In the genomic region with DNA sequence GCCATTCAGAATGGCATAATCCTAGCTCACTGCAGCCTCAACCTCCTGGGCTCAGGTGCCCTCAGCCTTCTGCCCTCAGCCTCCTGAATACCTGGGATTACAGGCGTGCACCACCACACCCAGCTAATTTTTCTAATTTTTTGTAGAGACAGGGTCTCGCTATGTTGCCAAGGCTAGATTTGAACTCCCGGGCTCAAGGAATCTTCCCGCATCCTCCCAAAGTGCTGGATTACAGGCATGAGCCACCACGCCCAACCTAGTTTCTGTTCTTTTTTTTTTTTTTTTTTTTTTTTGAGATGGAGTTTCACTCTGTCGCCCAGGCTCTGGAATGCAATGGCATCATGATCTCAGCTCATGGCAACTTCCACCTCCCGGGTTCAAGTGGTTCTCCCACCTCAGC, we compare ENCODE assay signal across 27 cellular contexts.
"Had no signal": no experiment of that assay in that cellular context is flagged by ENCODE, and none has a peak within 500 bp of the region (broad histone marks: within the 10 kb centered on the region; RNA-seq: fewer than 3 reads in every experiment).

No MANE protein-coding gene starts in this region.

- H3K4me1 Mint-ChIP-seq: stimulated activated effector memory CD8-positive, alpha-beta T cell treated with anti-CD3 and anti-CD28 coated beads, Interleukin-12 subunit alpha, Interleukin-12 subunit beta, amount 100 ng/mL, for 72 hours; stimulated activated naive CD8-positive, alpha-beta T cell treated with anti-CD3 and anti-CD28 coated beads, Interleukin-15, amount 100 ng/mL, for 72 hours had no signal

- ATAC-seq: stimulated activated effector memory CD8-positive, alpha-beta T cell treated with anti-CD3 and anti-CD28 coated beads, Interleukin-12 subunit alpha, Interleukin-12 subunit beta, amount 100 ng/mL, for 72 hours; stimulated activated memory B cell treated with anti-CD40 and anti-IgM and Interleukin-4, amounts not matched to agents 10 μg/mL and 1 μg/mL and 100 μg/mL, for 72 hours; stimulated activated naive B cell treated with anti-CD40 and anti-IgM and Interleukin-4, amounts not matched to agents 10 μg/mL and 1 μg/mL and 100 μg/mL, for 72 hours; stimulated activated naive CD8-positive, alpha-beta T cell treated with anti-CD3 and anti-CD28 coated beads, Interleukin-15, amount 100 ng/mL, for 72 hours; stimulated activated naive CD8-positive, alpha-beta T cell treated with anti-CD3 and anti-CD28 coated beads, Interleukin-15, Interleukin-2, amounts not matched to agents 100 U/mL and 50 U/mL, for 24 hours; upper lobe of right lung had no signal

- H3K36me3 Mint-ChIP-seq: stimulated activated effector memory CD8-positive, alpha-beta T cell treated with anti-CD3 and anti-CD28 coated beads, Interleukin-12 subunit alpha, Interleukin-12 subunit beta, amount 100 ng/mL, for 72 hours; stimulated activated memory B cell treated with anti-CD40 and anti-IgM and Interleukin-4, amounts not matched to agents 10 μg/mL and 1 μg/mL and 100 μg/mL, for 72 hours; stimulated activated naive B cell treated with anti-CD40 and anti-IgM and Interleukin-4, amounts not matched to agents 10 μg/mL and 1 μg/mL and 100 μg/mL, for 72 hours had no signal

- H3K27ac Mint-ChIP-seq: stimulated activated effector memory CD8-positive, alpha-beta T cell treated with anti-CD3 and anti-CD28 coated beads, Interleukin-12 subunit alpha, Interleukin-12 subunit beta, amount 100 ng/mL, for 72 hours; stimulated activated memory B cell treated with anti-CD40 and anti-IgM and Interleukin-4, amounts not matched to agents 10 μg/mL and 1 μg/mL and 100 μg/mL, for 72 hours; stimulated activated naive B cell treated with anti-CD40 and anti-IgM and Interleukin-4, amounts not matched to agents 10 μg/mL and 1 μg/mL and 100 μg/mL, for 72 hours; stimulated activated naive CD8-positive, alpha-beta T cell treated with anti-CD3 and anti-CD28 coated beads, Interleukin-15, amount 100 ng/mL, for 72 hours; stimulated activated naive CD8-positive, alpha-beta T cell treated with anti-CD3 and anti-CD28 coated beads, Interleukin-15, Interleukin-2, amounts not matched to agents 100 ng/mL and 50 ng/mL, for 24 hours had no signal

- H3K27me3 ChIP-seq: stomach, suprapubic skin, testis, thyroid gland, tibial nerve, transverse colon, upper lobe of left lung, upper lobe of right lung, uterus, vagina had no signal

- H3K4me3 Mint-ChIP-seq: stimulated activated effector memory CD8-positive, alpha-beta T cell treated with anti-CD3 and anti-CD28 coated beads, Interleukin-12 subunit alpha, Interleukin-12 subunit beta, amount 100 ng/mL, for 72 hours; stimulated activated memory B cell treated with anti-CD40 and anti-IgM and Interleukin-4, amounts not matched to agents 10 μg/mL and 1 μg/mL and 100 μg/mL, for 72 hours; stimulated activated naive B cell treated with anti-CD40 and anti-IgM and Interleukin-4, amounts not matched to agents 10 μg/mL and 1 μg/mL and 100 μg/mL, for 72 hours; stimulated activated naive CD8-positive, alpha-beta T cell treated with anti-CD3 and anti-CD28 coated beads, Interleukin-15, amount 100 ng/mL, for 72 hours; stimulated activated naive CD8-positive, alpha-beta T cell treated with anti-CD3 and anti-CD28 coated beads, Interleukin-15, Interleukin-2, amounts not matched to agents 100 ng/mL and 50 ng/mL, for 24 hours had no signal

- H3K4me3 ChIP-seq: stomach, suprapubic skin, testis, thoracic aorta, thyroid gland, tibial artery, tibial nerve, transverse colon, upper lobe of left lung, upper lobe of right lung, uterus, vagina had no signal

- H3K27ac ChIP-seq: stomach, suprapubic skin, testis, thoracic aorta, thyroid gland, tibial artery, tibial nerve, transverse colon, upper lobe of left lung, upper lobe of right lung, uterus, vagina had no signal

- DNase-seq: stimulated activated CD4-positive, alpha-beta T cell treated with anti-CD3 and anti-CD28 coated beads, Interleukin-2, amount 100 ng/mL, for 24 hours; stimulated activated CD4-positive, alpha-beta T cell treated with anti-CD3 and anti-CD28 coated beads, Interleukin-2, amount 100 ng/mL, for 48 hours; stimulated activated CD4-positive, alpha-beta T cell treated with anti-CD3 and anti-CD28 coated beads, Interleukin-4, amount 100 ng/mL, for 1 hour; stimulated activated CD4-positive, alpha-beta T cell treated with anti-CD3 and anti-CD28 coated beads, Interleukin-4, amount 100 ng/mL, for 24 hours; stimulated activated CD4-positive, alpha-beta T cell treated with anti-CD3 and anti-CD28 coated beads, Interleukin-4, amount 100 ng/mL, for 4 hours; stimulated activated CD8-positive, alpha-beta memory T cell treated with anti-CD3 and anti-CD28 coated beads, Interleukin-4, amount 100 ng/mL, for 48 hours; stimulated activated naive B cell treated with anti-CD40 and anti-IgM and Interleukin-4, amounts not matched to agents 10 μg/mL and 1 μg/mL and 100 μg/mL, for 72 hours; stimulated activated naive CD4-positive, alpha-beta T cell; stimulated activated naive CD4-positive, alpha-beta T cell treated with Interleukin-2 at 50 U/mL for 16 hours; stimulated activated naive CD8-positive, alpha-beta T cell treated with anti-CD3 and anti-CD28 coated beads, Interleukin-15, amount 100 ng/mL, for 72 hours; stimulated activated naive CD8-positive, alpha-beta T cell treated with anti-CD3 and anti-CD28 coated beads, Interleukin-15, Interleukin-2, amounts not matched to agents 100 U/mL and 50 U/mL, for 24 hours; stomach; substantia nigra; testis; thyroid gland; tibial artery; transverse colon; upper lobe of left lung; upper lobe of right lung; uterus had no signal

- H3K9me3 Mint-ChIP-seq: stimulated activated effector memory CD8-positive, alpha-beta T cell treated with anti-CD3 and anti-CD28 coated beads, Interleukin-12 subunit alpha, Interleukin-12 subunit beta, amount 100 ng/mL, for 72 hours; stimulated activated naive CD8-positive, alpha-beta T cell treated with anti-CD3 and anti-CD28 coated beads, Interleukin-15, amount 100 ng/mL, for 72 hours; stimulated activated naive CD8-positive, alpha-beta T cell treated with anti-CD3 and anti-CD28 coated beads, Interleukin-15, Interleukin-2, amounts not matched to agents 100 ng/mL and 50 ng/mL, for 24 hours had no signal

- H3K36me3 ChIP-seq: stomach, suprapubic skin, thoracic aorta, thyroid gland, tibial artery, transverse colon, upper lobe of left lung, upper lobe of right lung, uterus, vagina had no signal

- H3K9me3 ChIP-seq: suprapubic skin, testis, thoracic aorta, thyroid gland, tibial artery, transverse colon, upper lobe of left lung, upper lobe of right lung, uterus, vagina had no signal

- H3K4me1 ChIP-seq: stomach, suprapubic skin, testis, tibial artery, tibial nerve, transverse colon, upper lobe of left lung, upper lobe of right lung, uterus, vagina had no signal
